9 cellular contexts compared by ENCODE assay signal in genomic region chr5:143350790-143351603, GRCh38. TPM values are rescaled to one million over a fixed set of nuclear protein-coding genes. Genes with fewer than 3 reads are reported as not detected.
DNase-seq lines count a peak whose midpoint lies in the region; ATAC-seq, FAIRE-seq and TF ChIP-seq lines count a peak whose summit lies in the region.
"Had no signal": no experiment of that assay in that cellular context is flagged by ENCODE, and none has a peak within 500 bp of the region (broad histone marks: within the 10 kb centered on the region; RNA-seq: fewer than 3 reads in every experiment).

No MANE protein-coding gene starts in this region.

- no peak for TF ChIP-seq CTCF in bronchial epithelial cell (IDR thresholded peaks at IDR 0.05; ENCODE audit: insufficient read depth, low read length, severe bottlenecking)

- H3K36me3 ChIP-seq in bronchial epithelial cell (ENCODE audit: control insufficient read depth, insufficient read depth, low read length) (no peaks in the 10 kb centered on the region), skeletal muscle satellite cell (ENCODE audit: insufficient read depth, low read length) (no peaks in the 10 kb centered on the region)

- H3K9ac ChIP-seq in skeletal muscle satellite cell (ENCODE audit: low read depth, low read length) = no peak overlapping the region

- peak; percentile 35 for ATAC-seq in GM18499 (IDR thresholded peaks at IDR 0.05; ENCODE audit: insufficient read depth, unreplicated experiment)

- peaks cover 16% of the 10 kb centered on the region for H3K36me3 Mint-ChIP-seq in activated T-helper 1 cell treated with anti-CD3 and anti-CD28 coated beads, Interleukin-12 subunit alpha, Interleukin-12 subunit beta, Interleukin-2, Interleukin-4 antibody, amounts not matched to agents 30 ng/mL and 10 ng/mL and 1 ng/mL, durations not matched to agents 14 hours and 24 hours and 36 hours (ENCODE audit: low read depth)

- DNase-seq in HPDE6-E6E7 (ENCODE audit: extremely low spot score) = peak; percentile 10
- DNase-seq in bronchial epithelial cell (ENCODE audit: low read depth) = peak; percentile 86
- DNase-seq in NCI-H2081 (lab: John Stamatoyannopoulos, UW) = no peak
- DNase-seq in C1 segment of cervical spinal cord (lab: John Stamatoyannopoulos, UW) = no peak
- DNase-seq in HUDEP-2 (lab: John Stamatoyannopoulos, UW; ENCODE audit: unreplicated experiment in 76 of 76) = no peak
- no peak for DNase-seq in activated T-helper 1 cell treated with anti-CD3 and anti-CD28 coated beads, Interleukin-12 subunit alpha, Interleukin-12 subunit beta, Interleukin-2, Interleukin-4 antibody, amounts not matched to agents 30 ng/mL and 10 ng/mL and 1 ng/mL, durations not matched to agents 14 hours and 24 hours and 36 hours (ENCODE audit: low spot score)
- DNase-seq: H7 had no signal

- peak overlapping the region; percentile 21 for H3K4me2 ChIP-seq in skeletal muscle satellite cell (ENCODE audit: low read length)

- H3K9me3 Mint-ChIP-seq in activated T-helper 1 cell treated with anti-CD3 and anti-CD28 coated beads, Interleukin-12 subunit alpha, Interleukin-12 subunit beta, Interleukin-2, Interleukin-4 antibody, amounts not matched to agents 30 ng/mL and 10 ng/mL and 1 ng/mL, durations not matched to agents 14 hours and 24 hours and 36 hours = no peaks in the 10 kb centered on the region

- peaks cover 51% of the 10 kb centered on the region for H3K4me1 ChIP-seq in skeletal muscle satellite cell (ENCODE audit: control insufficient read depth, insufficient read depth, low read length)

- no peak for FAIRE-seq in bronchial epithelial cell (lab: Jason Lieb, UNC)

- no peak overlapping the region for H3K27ac Mint-ChIP-seq in activated T-helper 1 cell treated with anti-CD3 and anti-CD28 coated beads, Interleukin-12 subunit alpha, Interleukin-12 subunit beta, Interleukin-2, Interleukin-4 antibody, amounts not matched to agents 30 ng/mL and 10 ng/mL and 1 ng/mL, durations not matched to agents 14 hours and 24 hours and 36 hours

- H3K27me3 Mint-ChIP-seq in activated T-helper 1 cell treated with anti-CD3 and anti-CD28 coated beads, Interleukin-12 subunit alpha, Interleukin-12 subunit beta, Interleukin-2, Interleukin-4 antibody, amounts not matched to agents 30 ng/mL and 10 ng/mL and 1 ng/mL, durations not matched to agents 14 hours and 24 hours and 36 hours (ENCODE audit: insufficient read depth) = no peaks in the 10 kb centered on the region

- intact Hi-C loops in activated T-helper 1 cell treated with anti-CD3 and anti-CD28 coated beads, Interleukin-12 subunit alpha, Interleukin-12 subunit beta, Interleukin-2, Interleukin-4 antibody, amounts not matched to agents 30 ng/mL and 10 ng/mL and 1 ng/mL, durations not matched to agents 14 hours and 24 hours and 36 hours (cut with micrococcal nuclease) = loop anchor here (1.0 to 5.0 kb wide), 14 partner anchors 9 to 838 kb away; partner anchors contain the start of gene ARHGAP26

- no peak overlapping the region for H3K4me3 Mint-ChIP-seq in activated T-helper 1 cell treated with anti-CD3 and anti-CD28 coated beads, Interleukin-12 subunit alpha, Interleukin-12 subunit beta, Interleukin-2, Interleukin-4 antibody, amounts not matched to agents 30 ng/mL and 10 ng/mL and 1 ng/mL, durations not matched to agents 14 hours and 24 hours and 36 hours

- H3K4me3 ChIP-seq in bronchial epithelial cell (ENCODE audit: low read depth, low read length) = no peak overlapping the region
- no peak overlapping the region for H3K4me3 ChIP-seq in skeletal muscle satellite cell (ENCODE audit: low read length)

- no peaks in the 10 kb centered on the region for H3K9me3 ChIP-seq in skeletal muscle satellite cell (replicated peaks; ENCODE audit: low read length)

- H3K27me3 ChIP-seq in bronchial epithelial cell (ENCODE audit: control insufficient read depth, insufficient read depth, low read length) (no peaks in the 10 kb centered on the region), skeletal muscle satellite cell (ENCODE audit: control insufficient read depth, insufficient read depth, low read length) (no peaks in the 10 kb centered on the region)

- peaks cover 21% of the 10 kb centered on the region for H3K4me1 Mint-ChIP-seq in activated T-helper 1 cell treated with anti-CD3 and anti-CD28 coated beads, Interleukin-12 subunit alpha, Interleukin-12 subunit beta, Interleukin-2, Interleukin-4 antibody, amounts not matched to agents 30 ng/mL and 10 ng/mL and 1 ng/mL, durations not matched to agents 14 hours and 24 hours and 36 hours (ENCODE audit: low read depth)

RNA-seq across cellular contexts. Expression of gene NR3C1, which starts 52.5 kb away (rescaled TPM):
- 35.2 and 41.9 TPM in 2 replicates for total RNA-seq in bronchial epithelial cell
- total RNA-seq in skeletal muscle satellite cell (2012; rRNA removed) = 36.2 and 40.6 TPM in 2 replicates
- total RNA-seq in activated T-helper 1 cell treated with anti-CD3 and anti-CD28 coated beads, Interleukin-12 subunit alpha, Interleukin-12 subunit beta, Interleukin-2, Interleukin-4 antibody, amounts not matched to agents 30 ng/mL and 10 ng/mL and 1 ng/mL, durations not matched to agents 14 hours and 24 hours and 36 hours = 62.7 TPM in 2 replicates

Comparison
In these comparisons a context has a peak if more than half of its experiments do, and no peak if none do; other contexts are left out.
1. DNase-seq: peak in HPDE6-E6E7 (single experiment) and bronchial epithelial cell (single experiment); none in NCI-H2081 (0 of 2), C1 segment of cervical spinal cord (0 of 14), HUDEP-2 (0 of 76) and activated T-helper 1 cell treated with anti-CD3 and anti-CD28 coated beads, Interleukin-12 subunit alpha, Interleukin-12 subunit beta, Interleukin-2, Interleukin-4 antibody, amounts not matched to agents 30 ng/mL and 10 ng/mL and 1 ng/mL, durations not matched to agents 14 hours and 24 hours and 36 hours (single experiment).